ENCODE assay signal across 7 cellular contexts in genomic region chr6:107458687-107459282, GRCh38. TPM values are rescaled to one million over a fixed set of nuclear protein-coding genes. Genes with fewer than 3 reads are reported as not detected.
A peak's percentile ranks its signal among the peaks of the same experiment; 100 is the strongest.
DNase-seq lines count a peak whose midpoint lies in the region; ATAC-seq and TF ChIP-seq lines count a peak whose summit lies in the region.

No MANE protein-coding gene starts in this region.

- H3K36me3 ChIP-seq in HUES64 (ENCODE audit: insufficient read depth, low read length) (no peaks in the 10 kb centered on the region), right lobe of liver (no peaks in the 10 kb centered on the region), stomach (no peaks in the 10 kb centered on the region)

- peak overlapping the region; percentile 94 to 97 (median 96) for H3K4me3 Mint-ChIP-seq in T-cell
- H3K4me3 Mint-ChIP-seq in chondrocyte (ENCODE audit: unreplicated experiment), result peak overlapping the region; percentile 96

- POLR2A ChIA-PET in GM10248 (lab: Yijun Ruan, JAX), result interaction anchor here (0.6 kb wide), 2 partner anchors 91 to 355 kb away, joined by 4 read pairs; no protein-coding TSS in a partner anchor
- POLR2A ChIA-PET in T-cell (lab: Charles Lee), result interaction anchor here in 1 of 2 donors (0.6 to 0.9 kb wide), 2 partner anchors 11 to 1133 kb away, joined by 3 read pairs; no protein-coding TSS in a partner anchor

- H3K27me3 Mint-ChIP-seq in T-cell (no peaks in the 10 kb centered on the region), chondrocyte (ENCODE audit: low read depth) (no peaks in the 10 kb centered on the region)

- ATAC-seq in GM21528 (IDR thresholded peaks at IDR 0.05; ENCODE audit: low FRiP score, unreplicated experiment) (peak; percentile 40), T-cell (replicated peaks in 1 of 4) (peak; percentile 29 to 39 (median 30)), right lobe of liver (peak; percentile 7 to 17 (median 13))

- H3K27me3 ChIP-seq in HUES64 (ENCODE audit: insufficient read depth, low read length) (no peaks in the 10 kb centered on the region; the same call in 1 of the 2 replicates), right lobe of liver (no peaks in the 10 kb centered on the region), stomach (no peaks in the 10 kb centered on the region)

- H3K4me1 Mint-ChIP-seq in T-cell, result peaks cover 26 to 33% (median 33%) of the 10 kb centered on the region in 3 donors
- H3K4me1 Mint-ChIP-seq in chondrocyte (ENCODE audit: low read depth), result peaks cover 9% of the 10 kb centered on the region

- TF ChIP-seq CTCF in GM10248 (IDR thresholded peaks at IDR 0.05; ENCODE audit: control extremely low read depth, extremely low read depth, low read depth, missing control alignments), result no peak
- TF ChIP-seq CTCF in chondrocyte (IDR thresholded peaks at IDR 0.05), result no peak
- TF ChIP-seq CTCF in right lobe of liver (IDR thresholded peaks at IDR 0.05), result no peak
- no peak for TF ChIP-seq CTCF in stomach (IDR thresholded peaks at IDR 0.05)

- DNase-seq in GM10248 (ENCODE audit: extremely low spot score) (peak; percentile 44), T-cell (peak in 25 of 34 experiments; percentile 0 to 42 (median 17)), chondrocyte (ENCODE audit: low spot score) (no peak), right lobe of liver (peak in 2 of 3 donors; percentile 42 to 62), stomach (no peak)

- H3K9me3 ChIP-seq in HUES64 (ENCODE audit: insufficient read depth, low read depth, low read length), result no peaks in the 10 kb centered on the region
- no peaks in the 10 kb centered on the region for H3K9me3 ChIP-seq in right lobe of liver
- no peaks in the 10 kb centered on the region for H3K9me3 ChIP-seq in stomach

- peak overlapping the region; percentile 71 for H3K9ac ChIP-seq in HUES64 (ENCODE audit: low read depth, low read length)

- WGBS in HUES64, result 5% methylated on average over 29 of the region's 29 CpGs
- WGBS in right lobe of liver (ENCODE audit: insufficient coverage, low coverage, low lambda C conversion rate, missing lambda C conversion rate), result under 1% methylated on average over 26 of the region's 29 CpGs
- 1% methylated on average over 29 of the region's 29 CpGs for WGBS in stomach, 5 donors

- peaks cover 5% of the 10 kb centered on the region for H3K36me3 Mint-ChIP-seq in T-cell
- no peaks in the 10 kb centered on the region for H3K36me3 Mint-ChIP-seq in chondrocyte (ENCODE audit: low read depth)

- H3K4me1 ChIP-seq in HUES64 (ENCODE audit: insufficient read depth, low read length) (no peaks in the 10 kb centered on the region), right lobe of liver (peaks cover 0 to 17% (median 7%) of the 10 kb centered on the region in 4 donors), stomach (peaks cover 5 to 44% (median 26%) of the 10 kb centered on the region in 4 donors)

- H3K27ac Mint-ChIP-seq in T-cell (peak overlapping the region; percentile 95 to 96), chondrocyte (ENCODE audit: unreplicated experiment) (peak overlapping the region; percentile 96)

- H3K4me3 ChIP-seq in HUES64 (ENCODE audit: low read length) (peak overlapping the region; percentile 75), right lobe of liver (peak overlapping the region; percentile 76 to 83 (median 77)), stomach (peak overlapping the region; percentile 73 to 94 (median 86))

- TF ChIP-seq EP300 in stomach (IDR thresholded peaks at IDR 0.05), result no peak

- intact Hi-C loops in right lobe of liver (cut with DNase I) (no loop called here), stomach (cut with DNase I; ENCODE audit: low total_unique reads) (no loop called here)

- TF ChIP-seq POLR2A in right lobe of liver (IDR thresholded peaks at IDR 0.05), result no peak
- TF ChIP-seq POLR2A in stomach (IDR thresholded peaks at IDR 0.05), result no peak

- CTCF ChIA-PET in GM10248 (lab: Yijun Ruan, JAX) (interaction anchor here (0.6 to 3.2 kb wide), 13 partner anchors 9 to 345 kb away, joined by 3 to 15 read pairs (median 3); partner anchors contain the start of gene SOBP), T-cell (lab: Charles Lee) (interaction anchor here in 1 of 2 donors (0.8 to 2.6 kb wide), 6 partner anchors 12 to 506 kb away, joined by 3 to 9 read pairs (median 4); no protein-coding TSS in a partner anchor)

- no peaks in the 10 kb centered on the region for H3K9me3 Mint-ChIP-seq in T-cell
- H3K9me3 Mint-ChIP-seq in chondrocyte (ENCODE audit: low read depth), result no peaks in the 10 kb centered on the region

- H3K27ac ChIP-seq in HUES64 (ENCODE audit: low read depth, low read length) (peak overlapping the region; percentile 73), right lobe of liver (peak overlapping the region; percentile 79 to 96 (median 92)), stomach (peak overlapping the region; percentile 82 to 94 (median 93))

RNA-seq across cellular contexts. Expression of gene PDSS2, which starts 0.6 kb away (rescaled TPM):
- 10.0 TPM for polyA plus RNA-seq in HUES64 (2013, experiment 1 of 2)
- 11.2 TPM for polyA plus RNA-seq in HUES64 (2013, experiment 2 of 2)
- 10 to 100 TPM; 10.8 to 13.6 (median 11.8) TPM for total RNA-seq in T-cell
- 10.1 to 13.1 TPM (median 10.4 TPM) in 3 replicates for total RNA-seq in chondrocyte
- total RNA-seq in right lobe of liver, result 10 to 100 TPM; 17.0 to 25.1 (median 19.0) TPM
- total RNA-seq in stomach, result 10 to 100 TPM in 3 of 5 donors, 1 to 10 TPM in 1, not detected in 1; 4.5 to 26.1 (median 11.5) TPM
- 1 to 10 TPM; 5.6 to 9.8 (median 7.7) TPM for polyA plus RNA-seq in stomach

RNA-seq across cellular contexts. Expression of gene SOBP, which starts 31.1 kb away (rescaled TPM):
- polyA plus RNA-seq in HUES64 (2013, experiment 1 of 2), result 4.1 TPM
- 6.0 TPM for polyA plus RNA-seq in HUES64 (2013, experiment 2 of 2)
- total RNA-seq in T-cell, result under 1 TPM; 0.30 to 0.95 (median 0.46) TPM
- total RNA-seq in chondrocyte, result 6.6 to 9.8 TPM (median 6.7 TPM) in 3 replicates
- 1 to 10 TPM; 1.3 to 3.5 (median 1.6) TPM for total RNA-seq in right lobe of liver
- 10 to 100 TPM in 1 of 5 donors, 1 to 10 TPM in 3, under 1 TPM in 1; 0.58 to 16.9 (median 7.1) TPM for total RNA-seq in stomach
- polyA plus RNA-seq in stomach, result 1 to 10 TPM; 2.4 to 3.7 (median 3.1) TPM

Comparison
In these comparisons a context has a peak if more than half of its experiments do, and no peak if none do; other contexts are left out.
1. DNase-seq: peak in GM10248 (single experiment), T-cell (25 of 34) and right lobe of liver (2 of 3); none in chondrocyte (single experiment) and stomach (single experiment).
2. Peak in every context shown above with its lines, with median percentiles within 50 percentile points of each other: ATAC-seq, H3K27ac ChIP-seq and H3K4me3 ChIP-seq.